Comparison of ENCODE assay signal across 1 cellular context in genomic region chr15:92864127-92864814, GRCh38.
TF ChIP-seq lines count a peak whose summit lies in the region.

No MANE protein-coding gene starts in this region.

TF ChIP-seq in HEK293, 187 proteins besides CTCF, POLR2A, EP300 and RAD21 (continued from another document):
- TF ChIP-seq, protein P1, sequence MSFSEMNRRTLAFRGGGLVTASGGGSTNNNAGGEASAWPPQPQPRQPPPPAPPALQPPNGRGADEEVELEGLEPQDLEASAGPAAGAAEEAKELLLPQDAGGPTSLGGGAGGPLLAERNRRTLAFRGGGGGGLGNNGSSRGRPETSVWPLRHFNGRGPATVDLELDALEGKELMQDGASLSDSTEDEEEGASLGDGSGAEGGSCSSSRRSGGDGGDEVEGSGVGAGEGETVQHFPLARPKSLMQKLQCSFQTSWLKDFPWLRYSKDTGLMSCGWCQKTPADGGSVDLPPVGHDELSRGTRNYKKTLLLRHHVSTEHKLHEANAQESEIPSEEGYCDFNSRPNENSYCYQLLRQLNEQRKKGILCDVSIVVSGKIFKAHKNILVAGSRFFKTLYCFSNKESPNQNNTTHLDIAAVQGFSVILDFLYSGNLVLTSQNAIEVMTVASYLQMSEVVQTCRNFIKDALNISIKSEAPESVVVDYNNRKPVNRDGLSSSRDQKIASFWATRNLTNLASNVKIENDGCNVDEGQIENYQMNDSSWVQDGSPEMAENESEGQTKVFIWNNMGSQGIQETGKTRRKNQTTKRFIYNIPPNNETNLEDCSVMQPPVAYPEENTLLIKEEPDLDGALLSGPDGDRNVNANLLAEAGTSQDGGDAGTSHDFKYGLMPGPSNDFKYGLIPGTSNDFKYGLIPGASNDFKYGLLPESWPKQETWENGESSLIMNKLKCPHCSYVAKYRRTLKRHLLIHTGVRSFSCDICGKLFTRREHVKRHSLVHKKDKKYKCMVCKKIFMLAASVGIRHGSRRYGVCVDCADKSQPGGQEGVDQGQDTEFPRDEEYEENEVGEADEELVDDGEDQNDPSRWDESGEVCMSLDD (tag by site-specific recombination; IDR thresholded peaks at IDR 0.05): no peak
- TF ChIP-seq ZFP37 (tag by site-specific recombination; IDR thresholded peaks at IDR 0.05) (no peak), ZNF830 (tag by site-specific recombination; IDR thresholded peaks at IDR 0.05; ENCODE audit: low read depth) (no peak), ZNF2 (tag by site-specific recombination; IDR thresholded peaks at IDR 0.05) (no peak), ZNF626 (tag by site-specific recombination; IDR thresholded peaks at IDR 0.05) (0 out of 2 replicates have a peak, but pooled peaks have one; percentile 57), ZXDB (tag by site-specific recombination; IDR thresholded peaks at IDR 0.05) (no peak), PRDM10 (tag by site-specific recombination; IDR thresholded peaks at IDR 0.05) (no peak), REPIN1 (tag by site-specific recombination; IDR thresholded peaks at IDR 0.05; ENCODE audit: low read depth) (no peak), ZNF140 (tag by site-specific recombination; IDR thresholded peaks at IDR 0.05) (no peak), SETDB1 (IDR thresholded peaks at IDR 0.05; ENCODE audit: insufficient read length, low read length) (peak; percentile 85), ZNF600 (tag by site-specific recombination; IDR thresholded peaks at IDR 0.05) (no peak)
- TF ChIP-seq, protein P2, sequence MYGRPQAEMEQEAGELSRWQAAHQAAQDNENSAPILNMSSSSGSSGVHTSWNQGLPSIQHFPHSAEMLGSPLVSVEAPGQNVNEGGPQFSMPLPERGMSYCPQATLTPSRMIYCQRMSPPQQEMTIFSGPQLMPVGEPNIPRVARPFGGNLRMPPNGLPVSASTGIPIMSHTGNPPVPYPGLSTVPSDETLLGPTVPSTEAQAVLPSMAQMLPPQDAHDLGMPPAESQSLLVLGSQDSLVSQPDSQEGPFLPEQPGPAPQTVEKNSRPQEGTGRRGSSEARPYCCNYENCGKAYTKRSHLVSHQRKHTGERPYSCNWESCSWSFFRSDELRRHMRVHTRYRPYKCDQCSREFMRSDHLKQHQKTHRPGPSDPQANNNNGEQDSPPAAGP (tag by site-specific recombination; IDR thresholded peaks at IDR 0.05): no peak
TF ChIP-seq in HEK293: peak in this region for 4.
